ENCODE assay signal across 8 cellular contexts in genomic region chr13:20772401-20773131, GRCh38. TPM values are rescaled to one million over a fixed set of nuclear protein-coding genes. Genes with fewer than 3 reads are reported as not detected.
A peak's percentile ranks its signal among the peaks of the same experiment; 100 is the strongest.
DNase-seq lines count a peak whose midpoint lies in the region; ATAC-seq and TF ChIP-seq lines count a peak whose summit lies in the region.

No MANE protein-coding gene starts in this region.

- H3K27me3 ChIP-seq in iPS-18a (ENCODE audit: control insufficient read depth, insufficient read depth, low read length) (no peaks in the 10 kb centered on the region), suprapubic skin (no peaks in the 10 kb centered on the region)

- peaks cover 35% of the 10 kb centered on the region for H3K4me1 Mint-ChIP-seq in activated CD4-positive, alpha-beta memory T cell treated with anti-CD3 and anti-CD28 coated beads, Interleukin-2, amount 10 ng/mL, durations not matched to agents 7 days and 5 days

- TF ChIP-seq EP300 in suprapubic skin (IDR thresholded peaks at IDR 0.05): no peak

- WGBS in suprapubic skin: 83% methylated on average over 10 of the region's 10 CpGs

- H3K9ac ChIP-seq in iPS-18a (ENCODE audit: low read length): peak overlapping the region; percentile 88

- H3K9me3 Mint-ChIP-seq in activated CD4-positive, alpha-beta memory T cell treated with anti-CD3 and anti-CD28 coated beads, Interleukin-2, amount 10 ng/mL, durations not matched to agents 7 days and 5 days: peaks cover 18% of the 10 kb centered on the region

- H3K9me3 ChIP-seq in iPS-18a (ENCODE audit: control insufficient read depth, low read depth, low read length): no peaks in the 10 kb centered on the region
- peaks cover 5% of the 10 kb centered on the region for H3K9me3 ChIP-seq in suprapubic skin

- no peak overlapping the region for H3K27ac ChIP-seq in iPS-18a (ENCODE audit: low read length)
- peak overlapping the region; percentile 96 for H3K27ac ChIP-seq in suprapubic skin

- DNase-seq in activated CD4-positive, alpha-beta T cell treated with anti-CD3 and anti-CD28 coated beads for 48 hours: peak; percentile 12
- DNase-seq in activated CD4-positive, alpha-beta T cell treated with anti-CD3 and anti-CD28 coated beads for 1 hour: no peak
- DNase-seq in activated CD4-positive, alpha-beta memory T cell treated with anti-CD3 and anti-CD28 coated beads, Interleukin-2, amount 10 ng/mL, durations not matched to agents 7 days and 5 days: no peak
- DNase-seq in suprapubic skin (ENCODE audit: low spot score in 2 of 2) (no peak), GM19240 (ENCODE audit: insufficient read length, low spot score) (no peak), ecto neural progenitor cell (ENCODE audit: low spot score) (no peak)

- H3K4me3 ChIP-seq in iPS-18a (ENCODE audit: low read length) (peak overlapping the region; percentile 85), suprapubic skin (peak overlapping the region; percentile 66)

- no peak for TF ChIP-seq CTCF in suprapubic skin (IDR thresholded peaks at IDR 0.05)

- POLR2A ChIA-PET in activated CD4-positive, alpha-beta memory T cell treated with anti-CD3 and anti-CD28 coated beads, Interleukin-2, amount 10 ng/mL, durations not matched to agents 7 days and 5 days (lab: Charles Lee): interaction anchor here (0.6 to 2.7 kb wide), 17 partner anchors 8 to 908 kb away, joined by 3 to 16 read pairs (median 5); partner anchors contain the start of genes CRYL1, IL17D, MRPL57 and SKA3

- peak overlapping the region; percentile 80 for H3K4me3 Mint-ChIP-seq in activated CD4-positive, alpha-beta memory T cell treated with anti-CD3 and anti-CD28 coated beads, Interleukin-2, amount 10 ng/mL, durations not matched to agents 7 days and 5 days

- peak overlapping the region; percentile 99 for H3K27ac Mint-ChIP-seq in activated CD4-positive, alpha-beta memory T cell treated with anti-CD3 and anti-CD28 coated beads, Interleukin-2, amount 10 ng/mL, durations not matched to agents 7 days and 5 days

- H3K36me3 ChIP-seq in iPS-18a (ENCODE audit: control insufficient read depth, low read depth, low read length): no peaks in the 10 kb centered on the region
- H3K36me3 ChIP-seq in suprapubic skin: peaks cover 4% of the 10 kb centered on the region

- H3K27me3 Mint-ChIP-seq in activated CD4-positive, alpha-beta memory T cell treated with anti-CD3 and anti-CD28 coated beads, Interleukin-2, amount 10 ng/mL, durations not matched to agents 7 days and 5 days: no peaks in the 10 kb centered on the region

- no peak for ATAC-seq in HG02870 (IDR thresholded peaks at IDR 0.05; ENCODE audit: unreplicated experiment)

- TF ChIP-seq POLR2A in suprapubic skin (IDR thresholded peaks at IDR 0.05): no peak

- H3K4me1 ChIP-seq in iPS-18a (ENCODE audit: control insufficient read depth, low read depth, low read length) (peaks cover 6% of the 10 kb centered on the region), suprapubic skin (peaks cover 14% of the 10 kb centered on the region)

- H3K36me3 Mint-ChIP-seq in activated CD4-positive, alpha-beta memory T cell treated with anti-CD3 and anti-CD28 coated beads, Interleukin-2, amount 10 ng/mL, durations not matched to agents 7 days and 5 days (ENCODE audit: low read depth): peaks cover 50% of the 10 kb centered on the region

- CTCF ChIA-PET in activated CD4-positive, alpha-beta memory T cell treated with anti-CD3 and anti-CD28 coated beads, Interleukin-2, amount 10 ng/mL, durations not matched to agents 7 days and 5 days (lab: Charles Lee): interaction anchor here (0.7 to 1.5 kb wide), 2 partner anchors 55 to 279 kb away, joined by 3 read pairs; no protein-coding TSS in a partner anchor

RNA-seq across cellular contexts. Expression of gene EEF1AKMT1, which starts 1.2 kb away (rescaled TPM):
- 1 to 10 TPM; 7.9 TPM for total RNA-seq in activated CD4-positive, alpha-beta memory T cell treated with anti-CD3 and anti-CD28 coated beads, Interleukin-2, amount 10 ng/mL, durations not matched to agents 7 days and 5 days
- 10 to 100 TPM in 1 of 4 donors, 1 to 10 TPM in 3; 2.0 to 24.7 (median 4.7) TPM for total RNA-seq in suprapubic skin
